Comparison of ENCODE assay signal across 8 cellular contexts in the genomic region with DNA sequence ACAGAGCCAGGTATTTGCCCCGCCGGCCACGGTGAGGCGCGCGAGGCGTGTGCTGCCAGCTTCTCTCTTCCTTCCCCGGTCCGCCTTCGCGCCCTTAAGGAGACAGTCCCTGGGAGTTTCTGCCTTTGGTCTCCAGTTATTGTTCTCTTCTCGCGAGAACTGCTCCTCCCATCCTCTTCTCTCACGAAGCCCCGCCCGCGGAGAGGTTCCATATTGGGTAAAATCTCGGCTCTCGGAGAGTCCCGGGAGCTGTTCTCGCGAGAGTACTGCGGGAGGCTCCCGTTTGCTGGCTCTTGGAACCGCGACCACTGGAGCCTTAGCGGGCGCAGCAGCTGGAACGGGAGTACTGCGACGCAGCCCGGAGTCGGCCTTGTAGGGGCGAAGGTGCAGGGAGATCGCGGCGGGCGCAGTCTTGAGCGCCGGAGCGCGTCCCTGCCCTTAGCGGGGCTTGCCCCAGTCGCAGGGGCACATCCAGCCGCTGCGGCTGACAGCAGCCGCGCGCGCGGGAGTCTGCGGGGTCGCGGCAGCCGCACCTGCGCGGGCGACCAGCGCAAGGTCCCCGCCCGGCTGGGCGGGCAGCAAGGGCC. TPM values are rescaled to one million over a fixed set of nuclear protein-coding genes. Genes with fewer than 3 reads are reported as not detected.
DNase-seq lines count a peak whose midpoint lies in the region; ATAC-seq and TF ChIP-seq lines count a peak whose summit lies in the region.

Gene MAPK14 (plus strand): TSS at position 308 of the 587 bp plus-strand sequence. CDS start 350 bp downstream, outside the sequence.

- H3K36me3 ChIP-seq in OCI-LY1 (ENCODE audit: insufficient read depth, low read length), result no peaks in the 10 kb centered on the region
- peaks cover 3% of the 10 kb centered on the region for H3K36me3 ChIP-seq in mesodermal cell (ENCODE audit: control insufficient read depth, insufficient read depth, low read length)

- DNase-seq in DMS 273 treated with DMSO at 0.1 percent for 48 hours (lab: John Stamatoyannopoulos, UW), result peak; percentile 98
- DNase-seq in HuH-7 (ENCODE audit: low spot score), result peak; percentile 89
- peak; percentile 98 for DNase-seq in activated CD8-positive, alpha-beta memory T cell treated with anti-CD3 and anti-CD28 coated beads, Interleukin-2, amount 50 U/mL, for 4 hours
- peak; percentile 91 to 97 for DNase-seq in stimulated activated CD8-positive, alpha-beta memory T cell treated with anti-CD3 and anti-CD28 coated beads, Interleukin-15, amount 100 ng/mL, for 4 hours (ENCODE audit: low read depth in 2 of 2)

- H3F3A ChIP-seq in OCI-LY1 (ENCODE audit: insufficient read depth, low read length), result no peaks in the 10 kb centered on the region

- H3K79me2 ChIP-seq in OCI-LY1 (ENCODE audit: insufficient read depth, low read length), result peaks cover 47% of the 10 kb centered on the region

- no peak within 1 kb of the TSS for H2AFZ ChIP-seq in OCI-LY1 (ENCODE audit: low read length)

- H3K9ac ChIP-seq in OCI-LY1 (ENCODE audit: low read length), result peak within 1 kb of the TSS; percentile 91

- peak; percentile 86 for TF ChIP-seq CTCF in OCI-LY1 (IDR thresholded peaks at IDR 0.05; ENCODE audit: low read length)

- H3K27ac ChIP-seq in OCI-LY1 (ENCODE audit: low read depth, low read length, poor library complexity, severe bottlenecking) (peak within 1 kb of the TSS; percentile 68), mesodermal cell (ENCODE audit: low read depth, low read length, severe bottlenecking) (peak within 1 kb of the TSS; percentile 90)

- no peaks in the 10 kb centered on the region for H4K20me1 ChIP-seq in OCI-LY1 (ENCODE audit: insufficient read depth, low read length)

- H3K9me3 ChIP-seq in OCI-LY1 (ENCODE audit: low read length) (no peaks in the 10 kb centered on the region), mesodermal cell (ENCODE audit: control insufficient read depth, low read length) (no peaks in the 10 kb centered on the region)

- no peaks in the 10 kb centered on the region for H3K9me2 ChIP-seq in OCI-LY1 (ENCODE audit: low read depth, low read length)

- peak; percentile 88 for ATAC-seq in GM21515 (IDR thresholded peaks at IDR 0.05; ENCODE audit: unreplicated experiment)

- peak within 1 kb of the TSS; percentile 82 for H3K4me2 ChIP-seq in OCI-LY1 (ENCODE audit: low read length)

- H3K4me1 ChIP-seq in OCI-LY1 (ENCODE audit: insufficient read depth, low read length, severe bottlenecking) (peaks cover 41% of the 10 kb centered on the region), mesodermal cell (ENCODE audit: control insufficient read depth, insufficient read depth, low read length, poor library complexity, severe bottlenecking) (peaks cover 26% of the 10 kb centered on the region)

- H3K4me3 ChIP-seq in OCI-LY1 (ENCODE audit: low read depth, low read length, poor library complexity, severe bottlenecking) (peak within 1 kb of the TSS; percentile 96), mesodermal cell (ENCODE audit: extremely low read depth, insufficient read depth, low read length, poor library complexity, severe bottlenecking) (peak within 1 kb of the TSS; percentile 95)

- in situ Hi-C loops in endometrial microvascular endothelial cells (cut with HindIII; ENCODE audit: inconsistent ontology term, low pct_unique_long_range_greater_than_20kb, low sequenced_read_pairs), result no loop called here

- WGBS in mesodermal cell (ENCODE audit: insufficient coverage in 2 of 2), 2 experiments, result 0% methylated on average over 46 to 55 of the region's 62 CpGs

- H3K27me3 ChIP-seq in OCI-LY1 (ENCODE audit: insufficient read depth, low read length), result no peaks in the 10 kb centered on the region; the same call in 1 of the 2 replicates

RNA-seq across cellular contexts. Expression of gene MAPK14, which starts in this region (rescaled TPM):
- 51.5 TPM for total RNA-seq in endometrial microvascular endothelial cells (ENCODE audit: inconsistent ontology term)
- polyA plus RNA-seq in mesodermal cell (2013, experiment 1 of 2), result 43.1 TPM
- polyA plus RNA-seq in mesodermal cell (2013, experiment 2 of 2), result 43.0 TPM

Comparison
In these comparisons a context has a peak if more than half of its experiments do, and no peak if none do; other contexts are left out.
1. Peak in every context shown above with its lines: DNase-seq, ATAC-seq, H3K4me3 ChIP-seq and H3K27ac ChIP-seq.